Comparison of ENCODE assay signal across 26 cellular contexts in the genomic region with DNA sequence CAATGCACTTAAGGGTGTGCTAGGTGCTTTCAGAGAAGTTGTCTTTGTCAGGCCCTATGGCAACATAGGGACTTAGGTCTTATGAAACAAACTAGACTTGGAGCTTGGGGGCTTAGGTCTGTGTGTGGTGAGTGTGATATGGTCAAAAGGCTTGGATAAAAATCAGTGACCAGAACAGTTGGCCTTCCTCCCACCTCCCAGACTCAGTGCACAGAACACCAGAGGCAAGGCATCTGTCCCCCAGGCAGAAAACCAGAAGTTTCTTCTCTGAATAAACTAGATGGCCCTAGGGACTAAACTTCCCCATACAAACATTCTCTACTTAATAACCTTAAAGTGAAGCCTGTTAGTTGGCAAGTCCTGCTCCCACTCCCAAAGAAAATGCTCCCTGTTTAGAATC.
"Had no signal": no experiment of that assay in that cellular context is flagged by ENCODE, and none has a peak within 500 bp of the region (broad histone marks: within the 10 kb centered on the region; RNA-seq: fewer than 3 reads in every experiment).

No MANE protein-coding gene starts in this region.

- H3K4me2 ChIP-seq: KMS-11, PC-9 had no signal

- H3K4me3 Mint-ChIP-seq: IgD-negative memory B cell, T-helper 17 cell had no signal

- H3K4me3 ChIP-seq: K562, PC-9, Peyer's patch, SJCRH30 had no signal

- H3K4me1 Mint-ChIP-seq: IgD-negative memory B cell had no signal

- H3K36me3 ChIP-seq: Peyer's patch, SJCRH30 had no signal

- DNase-seq: Kasumi-1; MM.1S; NCI-H1048; NCI-H1105; NCI-H1436 treated with DMSO at 0.1 percent for 48 hours; NCI-H1694; NCI-H187 treated with DMSO at 0.1 percent for 48 hours; NCI-H2029 treated with DMSO at 0.1 percent for 48 hours; NCI-H2171 treated with DMSO at 0.1 percent for 48 hours; NCI-H345; NCI-H446 treated with DMSO at 0.1 percent for 48 hours; NCI-H510A treated with DMSO at 0.1 percent for 48 hours; NCI-H526; NCI-H82; NK-92 treated with Interleukin-12 subunit alpha and Interleukin-12 subunit beta, amount 100 ng/mL, for 24 hours; OCI-M1; PC-9; Peyer's patch; SHP77 treated with DMSO at 0.1 percent for 48 hours; SJCRH30; T-helper 1 cell; T-helper 17 cell had no signal

- H3K9ac ChIP-seq: KMS-11 had no signal

- ATAC-seq: K562, Right ventricle myocardium inferior, T-helper 17 cell had no signal

- H3K9me3 ChIP-seq: Peyer's patch, SJCRH30 had no signal

- H3K27ac Mint-ChIP-seq: IgD-negative memory B cell, T-helper 17 cell had no signal

- H3K4me1 ChIP-seq: Peyer's patch, SJCRH30 had no signal

- H3K27ac ChIP-seq: KMS-11, PC-9, Peyer's patch, SJCRH30 had no signal

- H3K27me3 ChIP-seq: Peyer's patch, SJCRH30 had no signal

- H3K36me3 Mint-ChIP-seq: IgD-negative memory B cell had no signal
